ENCODE assay signal across 10 cellular contexts in genomic region chr10:72108811-72109618, GRCh38. TPM values are rescaled to one million over a fixed set of nuclear protein-coding genes. Genes with fewer than 3 reads are reported as not detected.
DNase-seq lines count a peak whose midpoint lies in the region; ATAC-seq, FAIRE-seq and TF ChIP-seq lines count a peak whose summit lies in the region.
"Had no signal": no experiment of that assay in that cellular context is flagged by ENCODE, and none has a peak within 500 bp of the region (broad histone marks: within the 10 kb centered on the region; RNA-seq: fewer than 3 reads in every experiment).

No MANE protein-coding gene starts in this region.

- no peaks in the 10 kb centered on the region for H3K9me3 ChIP-seq in CD8-positive, alpha-beta memory T cell (ENCODE audit: low read length)
- H3K9me3 ChIP-seq in K562 (replicated peaks; ENCODE audit: control insufficient read depth, insufficient read depth, low read depth, low read length) (no peaks in the 10 kb centered on the region), OCI-LY7 (ENCODE audit: low read length) (no peaks in the 10 kb centered on the region)

- H3K27ac ChIP-seq in CD8-positive, alpha-beta memory T cell (ENCODE audit: low read depth, low read length), result no peak overlapping the region
- H3K27ac ChIP-seq in K562 (ENCODE audit: extremely low read depth, low read depth, low read length) (no peak overlapping the region), OCI-LY7 (ENCODE audit: low read depth, low read length, poor library complexity, severe bottlenecking) (no peak overlapping the region)

- intact Hi-C loops in K562 (cut with micrococcal nuclease), result no loop called here
- intact Hi-C loops in OCI-LY7 (cut with micrococcal nuclease; ENCODE audit: unreplicated experiment), result no loop called here

- peaks cover 0 to 7% (median 5%) of the 10 kb centered on the region in 3 donors for H3K36me3 Mint-ChIP-seq in CD8-positive, alpha-beta memory T cell
- peaks cover 8 to 12% of the 10 kb centered on the region in 2 donors for H3K36me3 Mint-ChIP-seq in naive B cell

- peak overlapping the region; percentile 46 for H3K4me3 ChIP-seq in CD8-positive, alpha-beta memory T cell (ENCODE audit: low read length)
- no peak overlapping the region for H3K4me3 ChIP-seq in K562
- no peak overlapping the region for H3K4me3 ChIP-seq in OCI-LY7 (ENCODE audit: low read depth, low read length, poor library complexity, severe bottlenecking)

- POLR2A ChIA-PET in CD8-positive, alpha-beta memory T cell (lab: Charles Lee), result interaction anchor here (1.2 kb wide), 1 partner anchor 22 kb away, joined by 3 read pairs; no protein-coding TSS in a partner anchor
- POLR2A ChIA-PET in K562 (lab: Yijun Ruan, JAX) (interaction anchor here (0.7 to 1.2 kb wide), 8 partner anchors 10 to 213 kb away, joined by 3 to 10 read pairs (median 4); partner anchors contain the start of gene DDIT4), OCI-LY7 (lab: Charles Lee) (interaction anchor here (0.7 to 1.4 kb wide), 4 partner anchors 10 to 1386 kb away, joined by 3 read pairs; no protein-coding TSS in a partner anchor)

- no peak overlapping the region for H3K4me2 ChIP-seq in K562 (ENCODE audit: insufficient read depth, low read length)
- H3K4me2 ChIP-seq in OCI-LY7 (ENCODE audit: low read length), result no peak overlapping the region

- WGBS in K562 (ENCODE audit: insufficient coverage, low coverage, missing lambda C conversion rate), result 4% methylated on average over 1 of the region's 1 CpG

- DNase-seq in CD8-positive, alpha-beta memory T cell, result no peak
- DNase-seq in K562 (ENCODE audit: extremely low read depth in 1 of 4, low spot score in 3 of 4) (no peak), naive B cell (no peak), OCI-LY7 (ENCODE audit: low spot score) (no peak), left lobe of liver (ENCODE audit: low spot score) (no peak), UCSD-AML1 (lab: John Stamatoyannopoulos, UW; ENCODE audit: unreplicated experiment) (no peak)
- DNase-seq: NCI-H2171; stimulated activated CD8-positive, alpha-beta memory T cell treated with anti-CD3 and anti-CD28 coated beads, Interleukin-4, amount 100 ng/mL, for 48 hours had no signal

- H3K9me1 ChIP-seq in K562 (ENCODE audit: control insufficient read depth, insufficient read depth, low read length), result no peaks in the 10 kb centered on the region

- no peak for TF ChIP-seq POLR2A in K562 (conservative IDR thresholded peaks at IDR 0.05)

- H3K79me2 ChIP-seq in K562 (ENCODE audit: control insufficient read depth, insufficient read depth, low read length) (no peaks in the 10 kb centered on the region), OCI-LY7 (ENCODE audit: insufficient read depth, low read depth, low read length) (no peaks in the 10 kb centered on the region)

- TF ChIP-seq CTCF in K562 (IDR thresholded peaks at IDR 0.05 in 2 of 3, conservative IDR thresholded peaks at IDR 0.05 in 1 of 3; ENCODE audit: insufficient read depth in 2 of 3, low read depth in 1 of 3, low read length in 3 of 3) (no peak), OCI-LY7 (conservative IDR thresholded peaks at IDR 0.05; ENCODE audit: low read length) (no peak)

- TF ChIP-seq RAD21 in Ishikawa (IDR thresholded peaks at IDR 0.05; ENCODE audit: low read depth), result no peak
- no peak for TF ChIP-seq RAD21 in K562 (CRISPR knock-in tag; conservative IDR thresholded peaks at IDR 0.05 in 1 of 2, IDR thresholded peaks at IDR 0.05 in 1 of 2)

- TF ChIP-seq EP300 in Ishikawa (IDR thresholded peaks at IDR 0.05; ENCODE audit: borderline replicate concordance), result no peak
- TF ChIP-seq EP300 in K562 (IDR thresholded peaks at IDR 0.05; ENCODE audit: low read length), result no peak

- no peak for ATAC-seq in K562
- peak in 1 of 2 donors; percentile 12 for ATAC-seq in naive B cell (ENCODE audit: low read depth in 2 of 2)
- ATAC-seq in left lobe of liver, result no peak
- no peak for ATAC-seq in HG02759 (IDR thresholded peaks at IDR 0.05; ENCODE audit: unreplicated experiment)

- peaks cover 64% of the 10 kb centered on the region for H3K4me1 ChIP-seq in CD8-positive, alpha-beta memory T cell (ENCODE audit: insufficient read depth, low read length)
- no peaks in the 10 kb centered on the region for H3K4me1 ChIP-seq in K562 (replicated peaks in 1 of 2; ENCODE audit: control insufficient read depth in 2 of 2, insufficient read depth in 2 of 2, low read length in 2 of 2)
- H3K4me1 ChIP-seq in OCI-LY7 (ENCODE audit: insufficient read depth, low read length, poor library complexity, severe bottlenecking), result peaks cover 29% of the 10 kb centered on the region

- no peaks in the 10 kb centered on the region for H4K20me1 ChIP-seq in K562 (replicated peaks; ENCODE audit: control insufficient read depth, insufficient read depth, low read length)
- H4K20me1 ChIP-seq in OCI-LY7 (ENCODE audit: insufficient read depth, low read length), result no peaks in the 10 kb centered on the region

- H3K4me3 Mint-ChIP-seq in CD8-positive, alpha-beta memory T cell, result peak overlapping the region in 5 of 7 donors; percentile 34 to 79 (median 59)
- H3K4me3 Mint-ChIP-seq in naive B cell, result no peak overlapping the region

- in situ Hi-C loops in K562 (cut with MboI), result no loop called here

- no peaks in the 10 kb centered on the region for H3K36me3 ChIP-seq in CD8-positive, alpha-beta memory T cell (ENCODE audit: insufficient read depth, low read length)
- no peaks in the 10 kb centered on the region for H3K36me3 ChIP-seq in K562 (ENCODE audit: control insufficient read depth, insufficient read depth, low read length)
- peaks cover 5% of the 10 kb centered on the region; the same call in 1 of the 2 replicates for H3K36me3 ChIP-seq in OCI-LY7 (ENCODE audit: insufficient read depth, low read length)

- no TSS peak for BruUV-seq in K562 (replicated peaks; lab: Mats Ljungman, UMichigan)
- BruUV-seq in OCI-LY7 (replicated peaks; lab: Mats Ljungman, UMichigan), result no TSS peak

- H3K27me3 Mint-ChIP-seq in CD8-positive, alpha-beta memory T cell, result no peaks in the 10 kb centered on the region
- H3K27me3 Mint-ChIP-seq in naive B cell, result no peaks in the 10 kb centered on the region

- no peaks in the 10 kb centered on the region for H3K9me2 ChIP-seq in OCI-LY7 (ENCODE audit: insufficient read depth, low read length)

- H3K27ac Mint-ChIP-seq in CD8-positive, alpha-beta memory T cell, result peak overlapping the region; percentile 68 to 98 (median 90)
- H3K27ac Mint-ChIP-seq in naive B cell, result peak overlapping the region; percentile 66 to 84 (median 76)

- H3K9ac ChIP-seq in K562 (ENCODE audit: insufficient read depth in 1 of 2, low read depth in 2 of 2, low read length in 2 of 2), result no peak overlapping the region

- FAIRE-seq in K562 (lab: Jason Lieb, UNC), result no peak

- H3K9me3 Mint-ChIP-seq in CD8-positive, alpha-beta memory T cell, result no peaks in the 10 kb centered on the region
- H3K9me3 Mint-ChIP-seq in naive B cell, result no peaks in the 10 kb centered on the region

- H3K27me3 ChIP-seq in CD8-positive, alpha-beta memory T cell (ENCODE audit: insufficient read depth, low read length, poor library complexity, severe bottlenecking), result no peaks in the 10 kb centered on the region
- no peaks in the 10 kb centered on the region for H3K27me3 ChIP-seq in K562 (ENCODE audit: control insufficient read depth in 2 of 2, insufficient read depth in 2 of 2, low read length in 2 of 2)

- CTCF ChIA-PET in CD8-positive, alpha-beta memory T cell (lab: Charles Lee), result interaction anchor here (0.6 to 2.1 kb wide), 9 partner anchors 17 to 215 kb away, joined by 4 to 6 read pairs (median 5); no protein-coding TSS in a partner anchor
- CTCF ChIA-PET in K562 (lab: Yijun Ruan, JAX; ENCODE audit: low intra/inter-chr PET ratio), result no interaction called here
- CTCF ChIA-PET in OCI-LY7 (lab: Charles Lee; ENCODE audit: unreplicated experiment), result interaction anchor here (1.2 kb wide), 1 partner anchor 17 kb away, joined by 5 read pairs; no protein-coding TSS in a partner anchor

- H3K4me1 Mint-ChIP-seq in CD8-positive, alpha-beta memory T cell, result peaks cover 50 to 61% (median 58%) of the 10 kb centered on the region in 3 donors
- peaks cover 27 to 40% (median 37%) of the 10 kb centered on the region in 3 donors for H3K4me1 Mint-ChIP-seq in naive B cell

- H2AFZ ChIP-seq in K562 (ENCODE audit: low read depth, low read length), result no peak overlapping the region
- no peak overlapping the region for H2AFZ ChIP-seq in OCI-LY7 (ENCODE audit: low read length)

TF ChIP-seq in Ishikawa, 13 proteins besides CTCF, POLR2A, EP300 and RAD21 (continues in another document):
- TF ChIP-seq TEAD4 (IDR thresholded peaks at IDR 0.05), result peak; percentile 31; the same call in 1 of the 2 replicates

RNA-seq across cellular contexts. Expression of gene SPOCK2, which starts 20.7 kb away (rescaled TPM):
- 10 to 100 TPM; 63.0 to 69.2 TPM for total RNA-seq in CD8-positive, alpha-beta memory T cell
- 202 TPM for polyA plus RNA-seq in CD8-positive, alpha-beta memory T cell
- total RNA-seq in K562 (2011; cell fraction: chromatin; rRNA removed; ENCODE audit: low replicate concordance), result 0.46 and 1.2 TPM in 2 replicates
- total RNA-seq in K562 (2011; cell fraction: nucleolus; rRNA removed), result 0.67 and 0.79 TPM in 2 replicates
- total RNA-seq in K562 (2011; cell fraction: nucleoplasm; rRNA removed), result 0.59 and 1.1 TPM in 2 replicates
- total RNA-seq in K562 (2014; rRNA removed) (0.04 and 0.82 TPM in 2 replicates), K562 (2014; rRNA removed; fragmentation: Illumina TruSeq; extraction: Trizol) (0.11 and 0.38 TPM in 2 replicates), K562 (2015; rRNA removed; fragmentation: Illumina TruSeq; extraction: Trizol) (0.11 and 0.19 TPM in 2 replicates), K562 (2021) (0.63 and 0.86 TPM in 2 replicates), OCI-LY7 (2022) (6.3 and 7.5 TPM in 2 replicates), left lobe of liver (1.6 TPM)
- polyA plus RNA-seq in K562 (2011; rRNA removed) (0.04 and 0.09 TPM in 2 replicates), K562 (2014; fragmentation: Illumina TruSeq; extraction: Trizol) (0.08 and 0.09 TPM in 2 replicates), K562 (2014; fragmentation: Nextera tagmentation; extraction: Ambion mirVana) (not detected), K562 (2014; rRNA removed) (0.12 and 0.52 TPM in 2 replicates), naive B cell (ENCODE audit: low read depth in 6 of 6) (10 to 100 TPM; 27.8 to 59.5 (median 46.3) TPM)
- 0.04 and 0.31 TPM in 2 replicates for polyA plus RNA-seq in K562 (2011; cell fraction: cytosol; rRNA removed)
- 0.30 and 0.63 TPM in 2 replicates for polyA plus RNA-seq in K562 (2011; cell fraction: nucleus; rRNA removed)
- polyA plus RNA-seq in K562 (2012), result 0.17 and 0.46 TPM in 2 replicates
- polyA minus RNA-seq in K562 (2011; rRNA and poly(A)+ RNA removed), result 0.04 and 0.18 TPM in 2 replicates
- polyA minus RNA-seq in K562 (2011; cell fraction: cytosol; rRNA and poly(A)+ RNA removed), result not detected in 2 replicates
- 0.27 and 0.44 TPM in 2 replicates for polyA minus RNA-seq in K562 (2011; cell fraction: nucleus; rRNA and poly(A)+ RNA removed)
- 0.76 and 2.2 TPM in 2 replicates for total RNA-seq in OCI-LY7 (2014; rRNA removed; shearing (Covaris generic))

Comparison
In these comparisons a context has a peak if more than half of its experiments do, and no peak if none do; other contexts are left out.
1. H3K4me3 Mint-ChIP-seq: peak in CD8-positive, alpha-beta memory T cell (5 of 7); none in naive B cell (0 of 8).
2. RNA of gene SPOCK2, which starts 20.7 kb away (total RNA-seq): 63.0 to 69.2 TPM in CD8-positive, alpha-beta memory T cell; 0.76 to 7.5 TPM in OCI-LY7, 1.6 TPM in left lobe of liver (single experiment) and 0.04 to 1.2 TPM in K562; every median in the first group is over 4 times any median in the second.